In the genomic region with DNA sequence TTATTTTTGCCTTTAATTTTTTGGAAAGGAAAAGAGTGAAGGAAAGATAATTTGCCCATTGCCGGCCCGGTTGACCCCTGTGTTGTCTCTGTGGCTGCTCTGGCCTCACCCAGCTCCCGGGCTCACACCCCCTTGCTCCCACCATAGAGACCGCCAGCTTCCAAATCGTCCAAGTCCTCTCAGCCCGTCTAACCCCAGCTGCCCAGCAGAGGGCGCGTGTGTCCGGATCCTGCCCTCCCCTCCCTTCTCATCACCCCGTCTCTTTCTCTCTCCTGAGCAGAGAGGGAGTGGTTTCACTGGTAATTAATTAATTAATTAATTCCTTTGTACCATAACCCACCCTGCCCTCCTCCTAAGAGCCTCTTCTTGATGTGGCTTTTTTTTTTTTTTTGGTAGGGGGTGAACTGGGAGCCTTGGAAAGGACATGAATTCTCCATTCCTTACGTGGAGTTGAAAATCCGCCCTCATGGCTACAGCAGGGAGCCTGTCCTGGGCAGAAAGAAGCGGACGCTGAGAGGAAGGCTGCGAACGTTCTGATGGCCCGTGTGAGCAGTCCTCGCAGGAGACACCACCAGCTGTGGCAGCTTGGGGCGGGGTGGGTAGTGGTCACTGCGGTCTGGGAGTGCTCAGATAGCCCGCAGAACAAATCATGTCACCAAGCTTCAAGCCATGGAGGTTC, we compare ENCODE assay signal across 8 cellular contexts. TPM values are rescaled to one million over a fixed set of nuclear protein-coding genes. Genes with fewer than 3 reads are reported as not detected.
DNase-seq lines count a peak whose midpoint lies in the region; ATAC-seq and TF ChIP-seq lines count a peak whose summit lies in the region.

No MANE protein-coding gene starts in this region.

- peak; percentile 91 for TF ChIP-seq CTCF in AG09319 (IDR thresholded peaks at IDR 0.05; ENCODE audit: low read depth, low read length)
- TF ChIP-seq CTCF in uterus (IDR thresholded peaks at IDR 0.05), result peak; percentile 40 to 75 (median 56)

- H3K27me3 ChIP-seq in SJSA1 (replicated peaks), result no peaks in the 10 kb centered on the region
- no peaks in the 10 kb centered on the region for H3K27me3 ChIP-seq in uterus

- H3K4me3 ChIP-seq in SJSA1 (no peak overlapping the region), uterus (no peak overlapping the region)

- no peak for TF ChIP-seq POLR2A in uterus (IDR thresholded peaks at IDR 0.05)

- H3K27ac ChIP-seq in SJSA1 (no peak overlapping the region), uterus (no peak overlapping the region)

- no peaks in the 10 kb centered on the region for H3K36me3 ChIP-seq in SJSA1
- H3K36me3 ChIP-seq in uterus, result no peaks in the 10 kb centered on the region

- 0 out of 2 replicates have a peak, but pooled peaks cover 6% of the 10 kb centered on the region for H3K4me1 ChIP-seq in SJSA1 (replicated peaks)
- no peaks in the 10 kb centered on the region for H3K4me1 ChIP-seq in uterus

- DNase-seq in AG09319 (ENCODE audit: extremely low read depth, low read depth) (no peak), LHCN-M2 (ENCODE audit: low read depth) (peak; percentile 49), SJSA1 (ENCODE audit: low read depth in 1 of 2, low spot score in 2 of 2) (peak; percentile 52 to 74), activated gamma-delta T cell treated with Interleukin-2 at 50 U/mL for 16 hours (peak; percentile 65), head of caudate nucleus (peak; percentile 13 to 86 (median 62)), posterior vena cava (ENCODE audit: low spot score) (peak; percentile 85), uterus (peak; percentile 36 to 64)

- peak; percentile 59 for ATAC-seq in GM18909 (IDR thresholded peaks at IDR 0.05; ENCODE audit: poor library complexity, unreplicated experiment)

- intact Hi-C loops in head of caudate nucleus (cut with DNase I), result no loop called here
- intact Hi-C loops in posterior vena cava (cut with DNase I), result no loop called here
- intact Hi-C loops in uterus (cut with DNase I; ENCODE audit: low total_unique reads), result no loop called here

- H3K9me3 ChIP-seq in SJSA1 (replicated peaks) (no peaks in the 10 kb centered on the region), uterus (no peaks in the 10 kb centered on the region)

RNA-seq across cellular contexts. Expression of a gene that starts 45.9 kb away (rescaled TPM):
- total RNA-seq in LHCN-M2 (2014; rRNA removed) (not detected in 2 replicates), posterior vena cava (10 to 100 TPM in 1 of 2 donors, 1 to 10 TPM in 1; 9.3 to 13.5 TPM), uterus (10 to 100 TPM; 12.3 to 22.1 (median 16.3) TPM)
- polyA plus RNA-seq in LHCN-M2 (2012), result 0.02 TPM
- 4.0 and 14.5 TPM in 2 replicates for total RNA-seq in SJSA1 (2014; rRNA removed; shearing (Covaris generic))
